8 cellular contexts compared by ENCODE assay signal in the genomic region with DNA sequence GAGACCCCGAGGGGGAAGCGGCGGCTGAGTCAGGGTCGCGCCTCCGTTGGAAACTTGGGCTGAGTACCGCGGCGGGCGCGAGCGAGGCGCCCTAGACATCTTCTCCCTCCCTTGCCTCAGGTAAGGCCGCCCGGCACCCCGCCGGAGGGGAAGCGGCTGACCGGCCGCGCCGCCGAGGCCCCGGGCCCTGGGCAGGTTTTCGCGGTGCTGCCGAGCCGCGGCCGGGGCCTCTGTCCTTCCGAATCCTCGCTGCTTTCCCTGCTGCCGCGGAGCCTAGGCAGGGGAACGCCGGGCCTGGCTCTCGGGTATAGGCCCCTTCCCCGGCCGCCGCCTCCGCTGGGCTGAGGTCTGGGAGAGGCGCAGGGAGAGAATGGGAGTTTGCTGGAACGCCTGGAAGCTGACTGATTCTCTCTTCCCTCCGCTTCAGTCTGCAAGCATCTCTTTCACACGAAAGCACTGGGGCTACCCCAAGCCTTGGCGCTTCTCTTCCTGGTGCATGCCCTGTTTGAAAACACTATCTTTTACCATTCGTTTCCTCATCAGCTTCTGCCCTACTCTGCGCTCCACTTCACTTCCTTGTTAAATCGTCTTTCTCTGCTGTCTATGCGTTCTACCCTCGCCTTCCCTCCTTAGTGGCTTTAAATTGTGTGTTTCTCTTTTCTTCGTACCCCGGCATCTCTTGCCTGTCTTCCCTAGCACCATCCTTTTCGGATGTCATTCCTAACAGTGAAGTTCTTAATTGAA. TPM values are rescaled to one million over a fixed set of nuclear protein-coding genes. Genes with fewer than 3 reads are reported as not detected.
DNase-seq lines count a peak whose midpoint lies in the region; ATAC-seq and TF ChIP-seq lines count a peak whose summit lies in the region.

No MANE protein-coding gene starts in this region.

- WGBS in upper lobe of left lung, 2 donors: 0% methylated on average over 16 to 30 of the region's 54 CpGs

- H3K27me3 ChIP-seq in upper lobe of left lung: no peaks in the 10 kb centered on the region

- no peaks in the 10 kb centered on the region for H3K9me3 ChIP-seq in upper lobe of left lung

- H3K27ac ChIP-seq in upper lobe of left lung: peak overlapping the region; percentile 96 to 99 (median 98)

- intact Hi-C loops in activated T-helper 2 cell treated with anti-CD3 and anti-CD28 coated beads, Interferon-gamma antibody, Interleukin-2, Interleukin-4, amounts not matched to agents 10 μg/mL and 5 μg/mL and 100 μg/mL, durations not matched to agents 14 hours and 24 hours and 36 hours (cut with micrococcal nuclease): loop anchor here (5.0 to 10.0 kb wide), 5 partner anchors 68 to 1037 kb away; a partner anchor contains a TSS

- H3K36me3 ChIP-seq in upper lobe of left lung: no peaks in the 10 kb centered on the region

- H3K9me3 Mint-ChIP-seq in activated T-helper 2 cell treated with anti-CD3 and anti-CD28 coated beads, Interferon-gamma antibody, Interleukin-2, Interleukin-4, amounts not matched to agents 10 μg/mL and 5 μg/mL and 100 μg/mL, durations not matched to agents 14 hours and 24 hours and 36 hours: peaks cover 8% of the 10 kb centered on the region
- no peaks in the 10 kb centered on the region for H3K9me3 Mint-ChIP-seq in natural killer cell treated with Interleukin-12 subunit alpha and Interleukin-12 subunit beta and Interleukin-15 and Interleukin-18, amount 100 ng/mL, for 72 hours

- peaks cover 27% of the 10 kb centered on the region for H3K36me3 Mint-ChIP-seq in activated T-helper 2 cell treated with anti-CD3 and anti-CD28 coated beads, Interferon-gamma antibody, Interleukin-2, Interleukin-4, amounts not matched to agents 10 μg/mL and 5 μg/mL and 100 μg/mL, durations not matched to agents 14 hours and 24 hours and 36 hours (ENCODE audit: low read depth)
- peaks cover 12% of the 10 kb centered on the region for H3K36me3 Mint-ChIP-seq in natural killer cell treated with Interleukin-12 subunit alpha and Interleukin-12 subunit beta and Interleukin-15 and Interleukin-18, amount 100 ng/mL, for 72 hours

- H3K27me3 Mint-ChIP-seq in activated T-helper 2 cell treated with anti-CD3 and anti-CD28 coated beads, Interferon-gamma antibody, Interleukin-2, Interleukin-4, amounts not matched to agents 10 μg/mL and 5 μg/mL and 100 μg/mL, durations not matched to agents 14 hours and 24 hours and 36 hours (ENCODE audit: low read depth): no peaks in the 10 kb centered on the region
- no peaks in the 10 kb centered on the region for H3K27me3 Mint-ChIP-seq in natural killer cell treated with Interleukin-12 subunit alpha and Interleukin-12 subunit beta and Interleukin-15 and Interleukin-18, amount 100 ng/mL, for 72 hours

- H3K27ac Mint-ChIP-seq in activated T-helper 2 cell treated with anti-CD3 and anti-CD28 coated beads, Interferon-gamma antibody, Interleukin-2, Interleukin-4, amounts not matched to agents 10 μg/mL and 5 μg/mL and 100 μg/mL, durations not matched to agents 14 hours and 24 hours and 36 hours: peak overlapping the region; percentile 100
- peak overlapping the region; percentile 89 to 92 for H3K27ac Mint-ChIP-seq in natural killer cell treated with Interleukin-12 subunit alpha and Interleukin-12 subunit beta and Interleukin-15 and Interleukin-18, amount 100 ng/mL, for 72 hours

- no peak for TF ChIP-seq CTCF in fibroblast of the aortic adventitia (IDR thresholded peaks at IDR 0.05; ENCODE audit: insufficient read depth, low read length)
- no peak for TF ChIP-seq CTCF in upper lobe of left lung (IDR thresholded peaks at IDR 0.05)

- DNase-seq in stimulated activated CD4-positive, alpha-beta T cell treated with anti-CD3 and anti-CD28 coated beads, Interleukin-12 subunit alpha, Interleukin-12 subunit beta, amount 100 ng/mL, for 48 hours (ENCODE audit: low read depth in 2 of 3, low spot score in 1 of 3): peak; percentile 19 to 32 (median 19)
- DNase-seq in stimulated activated CD4-positive, alpha-beta T cell treated with anti-CD3 and anti-CD28 coated beads, Interleukin-12 subunit alpha, Interleukin-12 subunit beta, amount 100 ng/mL, for 4 hours: no peak
- DNase-seq in OCI-M1 (lab: John Stamatoyannopoulos, UW) (peak; percentile 72), fibroblast of the aortic adventitia (ENCODE audit: low read depth) (peak; percentile 43), upper lobe of left lung (peak in 1 of 2 donors; percentile 45)
- DNase-seq in activated T-helper 2 cell treated with anti-CD3 and anti-CD28 coated beads, Interferon-gamma antibody, Interleukin-2, Interleukin-4, amounts not matched to agents 10 μg/mL and 5 μg/mL and 100 μg/mL, durations not matched to agents 14 hours and 24 hours and 36 hours (ENCODE audit: low spot score): peak; percentile 49
- DNase-seq in natural killer cell treated with Interleukin-12 subunit alpha and Interleukin-12 subunit beta and Interleukin-15 and Interleukin-18, amount 100 ng/mL, for 72 hours (ENCODE audit: low spot score): peak; percentile 66

- peak; percentile 15 for ATAC-seq in HG03095 (IDR thresholded peaks at IDR 0.05; ENCODE audit: unreplicated experiment)
- ATAC-seq in natural killer cell treated with Interleukin-12 subunit alpha and Interleukin-12 subunit beta and Interleukin-15 and Interleukin-18, amount 100 ng/mL, for 72 hours: peak in 1 of 2 donors; percentile 3
- peak in 1 of 2 donors; percentile 12 for ATAC-seq in upper lobe of left lung (ENCODE audit: low FRiP score in 2 of 2)

- peak overlapping the region; percentile 99 for H3K4me3 Mint-ChIP-seq in activated T-helper 2 cell treated with anti-CD3 and anti-CD28 coated beads, Interferon-gamma antibody, Interleukin-2, Interleukin-4, amounts not matched to agents 10 μg/mL and 5 μg/mL and 100 μg/mL, durations not matched to agents 14 hours and 24 hours and 36 hours (ENCODE audit: low read depth)
- peak overlapping the region; percentile 98 for H3K4me3 Mint-ChIP-seq in natural killer cell treated with Interleukin-12 subunit alpha and Interleukin-12 subunit beta and Interleukin-15 and Interleukin-18, amount 100 ng/mL, for 72 hours

- peak in 2 of 4 donors; percentile 6 to 24 for TF ChIP-seq POLR2A in upper lobe of left lung (IDR thresholded peaks at IDR 0.05)

- H3K4me3 ChIP-seq in fibroblast of the aortic adventitia (ENCODE audit: low read depth, low read length) (peak overlapping the region; percentile 92), upper lobe of left lung (peak overlapping the region; percentile 77 to 97 (median 92))

- peaks cover 19 to 27% (median 23%) of the 10 kb centered on the region in 4 donors for H3K4me1 ChIP-seq in upper lobe of left lung

- no peak for TF ChIP-seq EP300 in upper lobe of left lung (IDR thresholded peaks at IDR 0.05)

- peaks cover 36% of the 10 kb centered on the region for H3K4me1 Mint-ChIP-seq in activated T-helper 2 cell treated with anti-CD3 and anti-CD28 coated beads, Interferon-gamma antibody, Interleukin-2, Interleukin-4, amounts not matched to agents 10 μg/mL and 5 μg/mL and 100 μg/mL, durations not matched to agents 14 hours and 24 hours and 36 hours (ENCODE audit: low read depth)
- H3K4me1 Mint-ChIP-seq in natural killer cell treated with Interleukin-12 subunit alpha and Interleukin-12 subunit beta and Interleukin-15 and Interleukin-18, amount 100 ng/mL, for 72 hours (ENCODE audit: low read depth in 2 of 2): peaks cover 25 to 42% of the 10 kb centered on the region in 2 donors

RNA-seq across cellular contexts. Expression of a gene that starts 0.7 kb away (rescaled TPM):
- total RNA-seq in activated T-helper 2 cell treated with anti-CD3 and anti-CD28 coated beads, Interferon-gamma antibody, Interleukin-2, Interleukin-4, amounts not matched to agents 10 μg/mL and 5 μg/mL and 100 μg/mL, durations not matched to agents 14 hours and 24 hours and 36 hours: 43.6 and 45.9 TPM in 2 replicates
- total RNA-seq in fibroblast of the aortic adventitia (ENCODE audit: low replicate concordance) (30.0 and 57.9 TPM in 2 replicates), upper lobe of left lung (10 to 100 TPM; 35.5 to 71.2 (median 45.6) TPM)
- 10 to 100 TPM; 44.8 to 75.5 TPM for total RNA-seq in natural killer cell treated with Interleukin-12 subunit alpha and Interleukin-12 subunit beta and Interleukin-15 and Interleukin-18, amount 100 ng/mL, for 72 hours
